In the genomic region with DNA sequence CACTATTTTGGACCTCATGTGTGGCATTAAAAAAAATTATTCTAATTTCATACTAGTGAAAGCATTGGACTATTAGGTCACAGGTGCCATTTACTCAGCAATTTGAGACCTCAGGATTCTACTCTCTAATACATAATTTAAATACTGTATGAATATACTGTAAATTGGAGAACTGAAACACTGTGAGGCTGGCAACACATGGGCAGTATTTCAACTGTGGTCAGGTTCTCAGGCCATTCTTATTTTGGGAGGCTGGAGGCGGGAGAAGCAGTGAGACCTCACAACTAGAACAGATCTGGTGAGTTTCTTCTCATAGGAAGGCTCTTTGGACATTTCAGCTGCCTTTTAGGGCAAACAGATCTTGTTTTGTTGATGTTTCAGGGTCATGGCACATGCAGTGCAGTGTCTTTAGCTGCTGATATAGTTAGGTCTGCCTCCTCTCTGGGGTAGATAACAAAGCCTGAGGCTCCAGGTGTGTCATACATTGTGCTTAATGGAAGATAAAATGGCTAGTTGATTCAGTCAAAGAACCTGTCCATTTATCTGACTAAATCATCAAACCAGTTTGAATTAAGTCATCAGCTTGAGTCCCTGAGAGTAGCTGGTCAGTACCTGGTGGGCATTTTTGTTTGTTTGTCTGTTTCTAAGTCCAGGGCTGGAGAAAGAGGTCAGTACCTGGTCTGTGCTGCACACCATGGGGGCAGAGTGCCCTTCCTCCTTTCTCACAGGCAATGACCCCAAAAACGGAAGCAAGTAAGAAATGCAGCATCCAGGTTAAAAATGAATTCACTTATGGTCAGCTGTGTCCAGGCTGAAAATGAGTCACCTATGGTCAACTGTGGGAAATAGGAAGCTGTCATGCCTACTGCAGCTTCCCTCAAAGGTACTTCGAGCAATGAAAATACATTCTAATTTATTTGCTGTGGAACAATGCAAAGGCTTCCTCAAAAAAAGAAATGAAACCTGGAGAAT, we compare ENCODE assay signal across 9 cellular contexts.
DNase-seq lines count a peak whose midpoint lies in the region; ATAC-seq and TF ChIP-seq lines count a peak whose summit lies in the region.
"Had no signal": no experiment of that assay in that cellular context is flagged by ENCODE, and none has a peak within 500 bp of the region (broad histone marks: within the 10 kb centered on the region; RNA-seq: fewer than 3 reads in every experiment).

No MANE protein-coding gene starts in this region.

- ATAC-seq in GM21529 (IDR thresholded peaks at IDR 0.05; ENCODE audit: unreplicated experiment) = peak; percentile 84
- ATAC-seq: T-cell had no signal

- no peak for TF ChIP-seq CTCF in GM12865 (IDR thresholded peaks at IDR 0.05; ENCODE audit: insufficient read depth, low read depth, low read length, missing control alignments)
- TF ChIP-seq CTCF in fibroblast of pulmonary artery (IDR thresholded peaks at IDR 0.05; ENCODE audit: low read length, missing control alignments) = no peak

- peak; percentile 44 for DNase-seq in GM12865 (ENCODE audit: low read depth)
- DNase-seq in HT1080 (ENCODE audit: low read depth) = peak; percentile 57
- DNase-seq in fibroblast of pulmonary artery (ENCODE audit: low read depth) = peak; percentile 28
- DNase-seq in NCI-H510A (lab: John Stamatoyannopoulos, UW) = no peak
- DNase-seq in activated T-cell treated with anti-CD3 and anti-CD28 coated beads, Interleukin-2, amount 50 U/mL, for 1 hour = no peak
- no peak for DNase-seq in SHP77 treated with DMSO at 0.1 percent for 48 hours (lab: John Stamatoyannopoulos, UW)
- DNase-seq in inferior parietal cortex (ENCODE audit: extremely low spot score) = no peak
- DNase-seq: T-cell had no signal

- H3K4me3 ChIP-seq in GM12865 (ENCODE audit: low read depth, low read length) (no peak overlapping the region), fibroblast of pulmonary artery (replicated peaks; ENCODE audit: low read depth, low read length) (no peak overlapping the region)

Comparison
In these comparisons a context has a peak if more than half of its experiments do, and no peak if none do; other contexts are left out.
1. DNase-seq: peak in GM12865 (single experiment), HT1080 (single experiment) and fibroblast of pulmonary artery (single experiment); none in NCI-H510A (single experiment), activated T-cell treated with anti-CD3 and anti-CD28 coated beads, Interleukin-2, amount 50 U/mL, for 1 hour (single experiment), SHP77 treated with DMSO at 0.1 percent for 48 hours (single experiment) and inferior parietal cortex (single experiment).